In genomic region chr14:68969278-68969677, GRCh38 we compare ENCODE assay signal across 1 cellular context.
TF ChIP-seq lines count a peak whose summit lies in the region.

No MANE protein-coding gene starts in this region.

TF ChIP-seq in IMR-90, 13 proteins besides CTCF, POLR2A, EP300 and RAD21 (continued from another document):
- TF ChIP-seq ELK1 (IDR thresholded peaks at IDR 0.05; ENCODE audit: borderline replicate concordance, low read depth, low read length) (no peak), CHD1 (IDR thresholded peaks at IDR 0.05; ENCODE audit: low read depth, low read length) (no peak), SMC3 (IDR thresholded peaks at IDR 0.05; ENCODE audit: low read depth, low read length) (no peak), RCOR1 (IDR thresholded peaks at IDR 0.05; ENCODE audit: insufficient replicate concordance, low read length) (no peak), USF2 (IDR thresholded peaks at IDR 0.05; ENCODE audit: low read depth, low read length) (no peak), FOS (IDR thresholded peaks at IDR 0.05; ENCODE audit: low read depth, low read length) (no peak), MXI1 (IDR thresholded peaks at IDR 0.05; ENCODE audit: borderline replicate concordance, low read depth, low read length) (no peak), RFX5 (IDR thresholded peaks at IDR 0.05; ENCODE audit: low read depth, low read length) (no peak), CEBPB (IDR thresholded peaks at IDR 0.05; ENCODE audit: low read depth, low read length) (no peak), MAFK (IDR thresholded peaks at IDR 0.05; ENCODE audit: low read depth, low read length) (no peak)
